Comparison of ENCODE assay signal across 1 cellular context in genomic region chr1:112715264-112716053, GRCh38.
A peak's percentile ranks its signal among the peaks of the same experiment; 100 is the strongest.
TF ChIP-seq lines count a peak whose summit lies in the region.

A gene with protein sequence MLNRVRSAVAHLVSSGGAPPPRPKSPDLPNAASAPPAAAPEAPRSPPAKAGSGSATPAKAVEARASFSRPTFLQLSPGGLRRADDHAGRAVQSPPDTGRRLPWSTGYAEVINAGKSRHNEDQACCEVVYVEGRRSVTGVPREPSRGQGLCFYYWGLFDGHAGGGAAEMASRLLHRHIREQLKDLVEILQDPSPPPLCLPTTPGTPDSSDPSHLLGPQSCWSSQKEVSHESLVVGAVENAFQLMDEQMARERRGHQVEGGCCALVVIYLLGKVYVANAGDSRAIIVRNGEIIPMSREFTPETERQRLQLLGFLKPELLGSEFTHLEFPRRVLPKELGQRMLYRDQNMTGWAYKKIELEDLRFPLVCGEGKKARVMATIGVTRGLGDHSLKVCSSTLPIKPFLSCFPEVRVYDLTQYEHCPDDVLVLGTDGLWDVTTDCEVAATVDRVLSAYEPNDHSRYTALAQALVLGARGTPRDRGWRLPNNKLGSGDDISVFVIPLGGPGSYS (minus strand): TSS chr1:112715332. CDS start chr1:112715301, 31 bp downstream.

TF ChIP-seq in HepG2, 621 proteins besides CTCF, POLR2A, EP300 and RAD21 (continued from another document):
- TF ChIP-seq, protein P1, sequence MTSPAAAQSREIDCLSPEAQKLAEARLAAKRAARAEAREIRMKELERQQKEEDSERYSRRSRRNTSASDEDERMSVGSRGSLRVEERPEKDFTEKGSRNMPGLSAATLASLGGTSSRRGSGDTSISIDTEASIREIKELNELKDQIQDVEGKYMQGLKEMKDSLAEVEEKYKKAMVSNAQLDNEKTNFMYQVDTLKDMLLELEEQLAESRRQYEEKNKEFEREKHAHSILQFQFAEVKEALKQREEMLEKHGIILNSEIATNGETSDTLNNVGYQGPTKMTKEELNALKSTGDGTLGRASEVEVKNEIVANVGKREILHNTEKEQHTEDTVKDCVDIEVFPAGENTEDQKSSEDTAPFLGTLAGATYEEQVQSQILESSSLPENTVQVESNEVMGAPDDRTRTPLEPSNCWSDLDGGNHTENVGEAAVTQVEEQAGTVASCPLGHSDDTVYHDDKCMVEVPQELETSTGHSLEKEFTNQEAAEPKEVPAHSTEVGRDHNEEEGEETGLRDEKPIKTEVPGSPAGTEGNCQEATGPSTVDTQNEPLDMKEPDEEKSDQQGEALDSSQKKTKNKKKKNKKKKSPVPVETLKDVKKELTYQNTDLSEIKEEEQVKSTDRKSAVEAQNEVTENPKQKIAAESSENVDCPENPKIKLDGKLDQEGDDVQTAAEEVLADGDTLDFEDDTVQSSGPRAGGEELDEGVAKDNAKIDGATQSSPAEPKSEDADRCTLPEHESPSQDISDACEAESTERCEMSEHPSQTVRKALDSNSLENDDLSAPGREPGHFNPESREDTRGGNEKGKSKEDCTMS (CRISPR knock-in tag; conservative IDR thresholded peaks at IDR 0.05), result no peak
- TF ChIP-seq LCORL (IDR thresholded peaks at IDR 0.05) (no peak), LCORL (CRISPR knock-in tag; IDR thresholded peaks at IDR 0.05) (peak; percentile 51; the same call in 1 of the 2 replicates), SP4 (CRISPR knock-in tag; IDR thresholded peaks at IDR 0.05) (peak; percentile 70), BCL3 (CRISPR knock-in tag; IDR thresholded peaks at IDR 0.05) (0 out of 2 replicates have a peak, but pooled peaks have one; percentile 16), TEAD3 (CRISPR knock-in tag; optimal IDR thresholded peaks at IDR 0.05; ENCODE audit: borderline replicate concordance) (no peak), SMYD3 (CRISPR knock-in tag; IDR thresholded peaks at IDR 0.05) (no peak), NFIB (CRISPR knock-in tag; IDR thresholded peaks at IDR 0.05; ENCODE audit: borderline replicate concordance) (no peak), MYC (CRISPR knock-in tag; IDR thresholded peaks at IDR 0.05; ENCODE audit: borderline replicate concordance) (0 out of 2 replicates have a peak, but pooled peaks have one; percentile 15), DPF2 (CRISPR knock-in tag; IDR thresholded peaks at IDR 0.05; ENCODE audit: borderline replicate concordance, low read depth) (no peak)
- TF ChIP-seq, protein P2, sequence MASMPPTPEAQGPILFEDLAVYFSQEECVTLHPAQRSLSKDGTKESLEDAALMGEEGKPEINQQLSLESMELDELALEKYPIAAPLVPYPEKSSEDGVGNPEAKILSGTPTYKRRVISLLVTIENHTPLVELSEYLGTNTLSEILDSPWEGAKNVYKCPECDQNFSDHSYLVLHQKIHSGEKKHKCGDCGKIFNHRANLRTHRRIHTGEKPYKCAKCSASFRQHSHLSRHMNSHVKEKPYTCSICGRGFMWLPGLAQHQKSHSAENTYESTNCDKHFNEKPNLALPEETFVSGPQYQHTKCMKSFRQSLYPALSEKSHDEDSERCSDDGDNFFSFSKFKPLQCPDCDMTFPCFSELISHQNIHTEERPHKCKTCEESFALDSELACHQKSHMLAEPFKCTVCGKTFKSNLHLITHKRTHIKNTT (CRISPR knock-in tag; IDR thresholded peaks at IDR 0.05), result no peak
- TF ChIP-seq, protein P3, sequence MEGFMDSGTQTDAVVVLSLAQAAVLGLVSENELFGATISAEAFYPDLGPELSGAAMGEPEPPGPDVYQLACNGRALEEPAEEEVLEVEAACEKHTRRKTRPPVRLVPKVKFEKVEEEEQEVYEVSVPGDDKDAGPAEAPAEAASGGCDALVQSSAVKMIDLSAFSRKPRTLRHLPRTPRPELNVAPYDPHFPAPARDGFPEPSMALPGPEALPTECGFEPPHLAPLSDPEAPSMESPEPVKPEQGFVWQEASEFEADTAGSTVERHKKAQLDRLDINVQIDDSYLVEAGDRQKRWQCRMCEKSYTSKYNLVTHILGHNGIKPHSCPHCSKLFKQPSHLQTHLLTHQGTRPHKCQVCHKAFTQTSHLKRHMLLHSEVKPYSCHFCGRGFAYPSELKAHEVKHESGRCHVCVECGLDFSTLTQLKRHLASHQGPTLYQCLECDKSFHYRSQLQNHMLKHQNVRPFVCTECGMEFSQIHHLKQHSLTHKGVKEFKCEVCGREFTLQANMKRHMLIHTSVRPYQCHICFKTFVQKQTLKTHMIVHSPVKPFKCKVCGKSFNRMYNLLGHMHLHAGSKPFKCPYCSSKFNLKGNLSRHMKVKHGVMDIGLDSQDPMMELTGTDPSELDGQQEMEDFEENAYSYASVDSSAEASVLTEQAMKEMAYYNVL (CRISPR knock-in tag; IDR thresholded peaks at IDR 0.05; ENCODE audit: borderline replicate concordance), result 0 out of 2 replicates have a peak, but pooled peaks have one; percentile 17
- TF ChIP-seq, protein P4, sequence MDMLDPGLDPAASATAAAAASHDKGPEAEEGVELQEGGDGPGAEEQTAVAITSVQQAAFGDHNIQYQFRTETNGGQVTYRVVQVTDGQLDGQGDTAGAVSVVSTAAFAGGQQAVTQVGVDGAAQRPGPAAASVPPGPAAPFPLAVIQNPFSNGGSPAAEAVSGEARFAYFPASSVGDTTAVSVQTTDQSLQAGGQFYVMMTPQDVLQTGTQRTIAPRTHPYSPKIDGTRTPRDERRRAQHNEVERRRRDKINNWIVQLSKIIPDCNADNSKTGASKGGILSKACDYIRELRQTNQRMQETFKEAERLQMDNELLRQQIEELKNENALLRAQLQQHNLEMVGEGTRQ (IDR thresholded peaks at IDR 0.05; ENCODE audit: low read depth, low read length), result no peak
- TF ChIP-seq, protein P4 (CRISPR knock-in tag; IDR thresholded peaks at IDR 0.05; ENCODE audit: borderline replicate concordance), result no peak
